21 cellular contexts compared by ENCODE assay signal in the genomic region with DNA sequence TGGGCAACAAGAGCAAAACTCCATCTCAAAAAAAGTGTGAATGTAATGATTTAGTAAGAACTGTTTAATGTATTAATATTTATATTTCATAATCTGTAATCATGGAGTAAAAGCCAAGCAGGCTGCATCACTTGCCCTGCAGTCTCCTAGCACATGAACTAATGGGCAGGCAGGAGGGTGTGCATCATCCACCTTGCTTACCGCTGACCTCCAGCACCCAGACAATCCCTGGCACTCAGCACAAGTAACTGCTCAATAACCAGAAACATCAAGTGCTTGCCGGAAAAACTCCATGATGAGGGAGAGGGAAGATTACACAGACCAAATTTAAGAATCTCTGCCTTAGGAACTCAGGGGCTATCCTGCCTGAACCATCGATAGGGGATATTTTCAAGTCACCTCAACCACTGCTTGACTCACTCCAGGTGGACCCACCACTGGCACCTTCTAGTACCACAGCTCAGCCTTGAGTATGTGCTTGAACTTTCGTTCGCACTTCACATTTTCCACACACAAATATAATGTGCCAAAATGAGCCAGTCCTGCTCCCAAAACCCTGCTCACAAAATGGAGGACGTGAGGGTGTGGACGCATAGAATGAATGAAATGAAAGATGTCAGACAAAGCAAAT. TPM values are rescaled to one million over a fixed set of nuclear protein-coding genes. Genes with fewer than 3 reads are reported as not detected.
DNase-seq lines count a peak whose midpoint lies in the region; ATAC-seq and TF ChIP-seq lines count a peak whose summit lies in the region.
"Had no signal": no experiment of that assay in that cellular context is flagged by ENCODE, and none has a peak within 500 bp of the region (broad histone marks: within the 10 kb centered on the region; RNA-seq: fewer than 3 reads in every experiment).

No MANE protein-coding gene starts in this region.

- H3K4me1 Mint-ChIP-seq in activated T-cell treated with anti-CD3 and anti-CD28 coated beads, Interleukin-2, amount 50 U/mL, for 72 hours (ENCODE audit: low read depth): peaks cover 88% of the 10 kb centered on the region
- peaks cover 76% of the 10 kb centered on the region for H3K4me1 Mint-ChIP-seq in activated naive CD8-positive, alpha-beta T cell treated with anti-CD3 and anti-CD28 coated beads for 36 hours
- peaks cover 92% of the 10 kb centered on the region for H3K4me1 Mint-ChIP-seq in stimulated activated naive CD8-positive, alpha-beta T cell treated with anti-CD3 and anti-CD28 coated beads, Interleukin-15, Interleukin-2, amounts not matched to agents 100 ng/mL and 50 ng/mL, for 24 hours (ENCODE audit: low read depth)

- intact Hi-C loops in lower lobe of right lung (cut with DNase I): no loop called here

- no peak for DNase-seq in activated T-cell treated with anti-CD3 and anti-CD28 coated beads, Interleukin-2, amount 50 U/mL, for 72 hours
- DNase-seq in activated T-cell treated with anti-CD3 and anti-CD28 coated beads, Interleukin-2, amount 50 U/mL, for 48 hours: no peak
- no peak for DNase-seq in activated naive CD8-positive, alpha-beta T cell treated with anti-CD3 and anti-CD28 coated beads for 36 hours
- DNase-seq in lower lobe of right lung (no peak), inferior parietal cortex (ENCODE audit: extremely low spot score) (no peak)
- DNase-seq: activated CD4-positive, alpha-beta T cell treated with anti-CD3 and anti-CD28 coated beads, Interleukin-2, amount 10 ng/mL, durations not matched to agents 24 days and 14 days; activated T-cell treated with anti-CD3 and anti-CD28 coated beads for 4 hours; DND-41; Kasumi-1; NCI-H1105; NCI-H526 treated with DMSO at 0.1 percent for 48 hours; OCI-M1; T1000 had no signal

- no peaks in the 10 kb centered on the region for H3K27me3 ChIP-seq in lower lobe of right lung (ENCODE audit: low read depth)
- H3K27me3 ChIP-seq: hepatocyte, tibial nerve had no signal

- no peaks in the 10 kb centered on the region for H3K36me3 ChIP-seq in lower lobe of right lung
- H3K36me3 ChIP-seq: tibial nerve had no signal

- no peak for TF ChIP-seq CTCF in lower lobe of right lung (IDR thresholded peaks at IDR 0.05)

- no peak overlapping the region for H3K27ac ChIP-seq in lower lobe of right lung
- H3K27ac ChIP-seq: A549, C4-2B had no signal

- no peaks in the 10 kb centered on the region for H3K9me3 Mint-ChIP-seq in activated T-cell treated with anti-CD3 and anti-CD28 coated beads, Interleukin-2, amount 50 U/mL, for 72 hours
- no peaks in the 10 kb centered on the region for H3K9me3 Mint-ChIP-seq in activated naive CD8-positive, alpha-beta T cell treated with anti-CD3 and anti-CD28 coated beads for 36 hours
- no peaks in the 10 kb centered on the region for H3K9me3 Mint-ChIP-seq in stimulated activated naive CD8-positive, alpha-beta T cell treated with anti-CD3 and anti-CD28 coated beads, Interleukin-15, Interleukin-2, amounts not matched to agents 100 ng/mL and 50 ng/mL, for 24 hours
- H3K9me3 Mint-ChIP-seq: activated CD4-positive, alpha-beta T cell treated with anti-CD3 and anti-CD28 coated beads, Interleukin-2, amount 10 ng/mL, durations not matched to agents 24 days and 14 days had no signal

- peaks cover 94% of the 10 kb centered on the region for H3K4me1 ChIP-seq in lower lobe of right lung

- no peaks in the 10 kb centered on the region for H3K27me3 Mint-ChIP-seq in activated T-cell treated with anti-CD3 and anti-CD28 coated beads, Interleukin-2, amount 50 U/mL, for 72 hours (ENCODE audit: low read depth)
- H3K27me3 Mint-ChIP-seq in activated naive CD8-positive, alpha-beta T cell treated with anti-CD3 and anti-CD28 coated beads for 36 hours: no peaks in the 10 kb centered on the region
- H3K27me3 Mint-ChIP-seq in stimulated activated naive CD8-positive, alpha-beta T cell treated with anti-CD3 and anti-CD28 coated beads, Interleukin-15, Interleukin-2, amounts not matched to agents 100 ng/mL and 50 ng/mL, for 24 hours: no peaks in the 10 kb centered on the region
- H3K27me3 Mint-ChIP-seq: activated CD4-positive, alpha-beta T cell treated with anti-CD3 and anti-CD28 coated beads, Interleukin-2, amount 10 ng/mL, durations not matched to agents 24 days and 14 days had no signal

- no peak overlapping the region for H3K4me3 ChIP-seq in lower lobe of right lung
- H3K4me3 ChIP-seq: A549, HAP-1, hepatocyte, tibial nerve had no signal

- H3K36me3 Mint-ChIP-seq in activated T-cell treated with anti-CD3 and anti-CD28 coated beads, Interleukin-2, amount 50 U/mL, for 72 hours (ENCODE audit: insufficient read depth in 2 of 2): peaks cover 3 to 11% of the 10 kb centered on the region in 2 donors
- H3K36me3 Mint-ChIP-seq in activated naive CD8-positive, alpha-beta T cell treated with anti-CD3 and anti-CD28 coated beads for 36 hours: peaks cover 34% of the 10 kb centered on the region
- peaks cover 22% of the 10 kb centered on the region for H3K36me3 Mint-ChIP-seq in stimulated activated naive CD8-positive, alpha-beta T cell treated with anti-CD3 and anti-CD28 coated beads, Interleukin-15, Interleukin-2, amounts not matched to agents 100 ng/mL and 50 ng/mL, for 24 hours (ENCODE audit: low read depth)

- no peaks in the 10 kb centered on the region for H3K9me3 ChIP-seq in lower lobe of right lung
- H3K9me3 ChIP-seq: A549, HAP-1, tibial nerve had no signal

- peak overlapping the region; percentile 14 for H3K27ac Mint-ChIP-seq in activated T-cell treated with anti-CD3 and anti-CD28 coated beads, Interleukin-2, amount 50 U/mL, for 72 hours
- peak overlapping the region; percentile 67 for H3K27ac Mint-ChIP-seq in activated naive CD8-positive, alpha-beta T cell treated with anti-CD3 and anti-CD28 coated beads for 36 hours
- H3K27ac Mint-ChIP-seq in stimulated activated naive CD8-positive, alpha-beta T cell treated with anti-CD3 and anti-CD28 coated beads, Interleukin-15, Interleukin-2, amounts not matched to agents 100 ng/mL and 50 ng/mL, for 24 hours: peak overlapping the region; percentile 42

- ATAC-seq in activated T-cell treated with anti-CD3 and anti-CD28 coated beads, Interleukin-2, amount 50 U/mL, for 72 hours (replicated peaks in 1 of 2): peak; percentile 21 to 30
- ATAC-seq in lower lobe of right lung (peak; percentile 29 to 46), GM21529 (IDR thresholded peaks at IDR 0.05; ENCODE audit: unreplicated experiment) (no peak), HG02759 (IDR thresholded peaks at IDR 0.05; ENCODE audit: unreplicated experiment) (no peak)
- ATAC-seq: A549 had no signal

- H3K4me3 Mint-ChIP-seq in activated T-cell treated with anti-CD3 and anti-CD28 coated beads, Interleukin-2, amount 50 U/mL, for 72 hours: no peak overlapping the region
- no peak overlapping the region for H3K4me3 Mint-ChIP-seq in activated naive CD8-positive, alpha-beta T cell treated with anti-CD3 and anti-CD28 coated beads for 36 hours
- H3K4me3 Mint-ChIP-seq in stimulated activated naive CD8-positive, alpha-beta T cell treated with anti-CD3 and anti-CD28 coated beads, Interleukin-15, Interleukin-2, amounts not matched to agents 100 ng/mL and 50 ng/mL, for 24 hours: no peak overlapping the region
- H3K4me3 Mint-ChIP-seq: activated CD4-positive, alpha-beta T cell treated with anti-CD3 and anti-CD28 coated beads, Interleukin-2, amount 10 ng/mL, durations not matched to agents 24 days and 14 days had no signal

RNA-seq across cellular contexts. Expression of a gene that starts 18.6 kb away (rescaled TPM):
- total RNA-seq in activated T-cell treated with anti-CD3 and anti-CD28 coated beads, Interleukin-2, amount 50 U/mL, for 72 hours: 100 to 1,000 TPM; 161 to 187 TPM
- total RNA-seq in activated naive CD8-positive, alpha-beta T cell treated with anti-CD3 and anti-CD28 coated beads for 36 hours: 100 to 1,000 TPM; 110 to 113 TPM
- total RNA-seq in lower lobe of right lung: 104 TPM

Comparison
In these comparisons a context has a peak if more than half of its experiments do, and no peak if none do; other contexts are left out.
1. ATAC-seq: peak in activated T-cell treated with anti-CD3 and anti-CD28 coated beads, Interleukin-2, amount 50 U/mL, for 72 hours (2 of 2) and lower lobe of right lung (2 of 2); none in GM21529 (single experiment) and HG02759 (single experiment).
2. H3K27ac Mint-ChIP-seq: peak in every context shown above with its lines; median percentile 67 in activated naive CD8-positive, alpha-beta T cell treated with anti-CD3 and anti-CD28 coated beads for 36 hours; 42 in stimulated activated naive CD8-positive, alpha-beta T cell treated with anti-CD3 and anti-CD28 coated beads, Interleukin-15, Interleukin-2, amounts not matched to agents 100 ng/mL and 50 ng/mL, for 24 hours; 14 in activated T-cell treated with anti-CD3 and anti-CD28 coated beads, Interleukin-2, amount 50 U/mL, for 72 hours.